ENCODE assay signal across 2 cellular contexts in the genomic region with DNA sequence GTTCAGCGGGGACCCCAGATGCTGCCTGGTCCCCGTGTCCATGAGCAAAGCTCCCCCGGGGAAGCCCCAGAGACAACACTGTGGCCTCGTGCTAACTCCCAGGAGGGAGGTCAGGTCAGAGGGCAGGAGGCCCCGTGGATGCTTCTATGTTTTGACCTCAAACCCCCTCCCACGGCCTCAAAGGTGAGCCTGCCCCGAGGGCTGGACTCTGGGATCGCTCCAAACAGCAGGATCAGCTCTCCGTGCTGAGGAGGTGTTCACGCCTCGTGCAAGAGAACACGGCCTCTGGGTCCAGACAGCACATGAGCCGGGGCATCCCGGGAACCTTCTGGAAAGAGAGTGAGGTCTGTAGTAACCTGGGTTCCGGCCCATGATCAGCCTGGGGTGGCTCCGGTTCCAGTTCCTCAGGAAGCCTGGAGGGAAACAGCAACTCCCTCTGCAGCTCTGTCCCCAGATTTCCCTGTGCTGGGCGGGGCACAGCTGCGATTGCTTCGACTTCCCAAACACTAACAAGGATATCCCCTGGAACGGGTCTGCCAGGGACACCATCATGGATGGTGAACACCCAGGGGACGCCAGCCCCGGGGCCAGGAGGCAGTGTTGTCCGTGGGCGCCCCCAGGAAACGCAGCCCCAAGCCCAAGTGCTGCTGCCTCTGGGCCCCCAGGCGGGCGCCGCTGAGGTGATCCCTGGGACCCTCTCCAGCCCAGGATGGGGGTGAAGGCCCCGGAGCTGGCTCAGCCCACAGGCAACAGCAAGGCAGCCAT.
TF ChIP-seq lines count a peak whose summit lies in the region.

No MANE protein-coding gene starts in this region.

TF ChIP-seq in GM23338, 12 proteins besides CTCF, POLR2A, EP300 and RAD21 (continues in another document):
- TF ChIP-seq JUNB (IDR thresholded peaks at IDR 0.05; ENCODE audit: unreplicated experiment) (no peak), CREB1 (CRISPR knock-in tag; IDR thresholded peaks at IDR 0.05; ENCODE audit: low read depth) (no peak), ZNF114 (CRISPR knock-in tag; IDR thresholded peaks at IDR 0.05) (no peak), POLR2AphosphoS5 (IDR thresholded peaks at IDR 0.05; ENCODE audit: low read depth) (no peak), EZH2 (IDR thresholded peaks at IDR 0.05; ENCODE audit: low read depth, unreplicated experiment) (no peak)
- TF ChIP-seq, protein P1, sequence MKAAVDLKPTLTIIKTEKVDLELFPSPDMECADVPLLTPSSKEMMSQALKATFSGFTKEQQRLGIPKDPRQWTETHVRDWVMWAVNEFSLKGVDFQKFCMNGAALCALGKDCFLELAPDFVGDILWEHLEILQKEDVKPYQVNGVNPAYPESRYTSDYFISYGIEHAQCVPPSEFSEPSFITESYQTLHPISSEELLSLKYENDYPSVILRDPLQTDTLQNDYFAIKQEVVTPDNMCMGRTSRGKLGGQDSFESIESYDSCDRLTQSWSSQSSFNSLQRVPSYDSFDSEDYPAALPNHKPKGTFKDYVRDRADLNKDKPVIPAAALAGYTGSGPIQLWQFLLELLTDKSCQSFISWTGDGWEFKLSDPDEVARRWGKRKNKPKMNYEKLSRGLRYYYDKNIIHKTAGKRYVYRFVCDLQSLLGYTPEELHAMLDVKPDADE (IDR thresholded peaks at IDR 0.05): no peak
- TF ChIP-seq, protein P2, sequence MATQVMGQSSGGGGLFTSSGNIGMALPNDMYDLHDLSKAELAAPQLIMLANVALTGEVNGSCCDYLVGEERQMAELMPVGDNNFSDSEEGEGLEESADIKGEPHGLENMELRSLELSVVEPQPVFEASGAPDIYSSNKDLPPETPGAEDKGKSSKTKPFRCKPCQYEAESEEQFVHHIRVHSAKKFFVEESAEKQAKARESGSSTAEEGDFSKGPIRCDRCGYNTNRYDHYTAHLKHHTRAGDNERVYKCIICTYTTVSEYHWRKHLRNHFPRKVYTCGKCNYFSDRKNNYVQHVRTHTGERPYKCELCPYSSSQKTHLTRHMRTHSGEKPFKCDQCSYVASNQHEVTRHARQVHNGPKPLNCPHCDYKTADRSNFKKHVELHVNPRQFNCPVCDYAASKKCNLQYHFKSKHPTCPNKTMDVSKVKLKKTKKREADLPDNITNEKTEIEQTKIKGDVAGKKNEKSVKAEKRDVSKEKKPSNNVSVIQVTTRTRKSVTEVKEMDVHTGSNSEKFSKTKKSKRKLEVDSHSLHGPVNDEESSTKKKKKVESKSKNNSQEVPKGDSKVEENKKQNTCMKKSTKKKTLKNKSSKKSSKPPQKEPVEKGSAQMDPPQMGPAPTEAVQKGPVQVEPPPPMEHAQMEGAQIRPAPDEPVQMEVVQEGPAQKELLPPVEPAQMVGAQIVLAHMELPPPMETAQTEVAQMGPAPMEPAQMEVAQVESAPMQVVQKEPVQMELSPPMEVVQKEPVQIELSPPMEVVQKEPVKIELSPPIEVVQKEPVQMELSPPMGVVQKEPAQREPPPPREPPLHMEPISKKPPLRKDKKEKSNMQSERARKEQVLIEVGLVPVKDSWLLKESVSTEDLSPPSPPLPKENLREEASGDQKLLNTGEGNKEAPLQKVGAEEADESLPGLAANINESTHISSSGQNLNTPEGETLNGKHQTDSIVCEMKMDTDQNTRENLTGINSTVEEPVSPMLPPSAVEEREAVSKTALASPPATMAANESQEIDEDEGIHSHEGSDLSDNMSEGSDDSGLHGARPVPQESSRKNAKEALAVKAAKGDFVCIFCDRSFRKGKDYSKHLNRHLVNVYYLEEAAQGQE (IDR thresholded peaks at IDR 0.05; ENCODE audit: unreplicated experiment): no peak
- TF ChIP-seq, protein P3, sequence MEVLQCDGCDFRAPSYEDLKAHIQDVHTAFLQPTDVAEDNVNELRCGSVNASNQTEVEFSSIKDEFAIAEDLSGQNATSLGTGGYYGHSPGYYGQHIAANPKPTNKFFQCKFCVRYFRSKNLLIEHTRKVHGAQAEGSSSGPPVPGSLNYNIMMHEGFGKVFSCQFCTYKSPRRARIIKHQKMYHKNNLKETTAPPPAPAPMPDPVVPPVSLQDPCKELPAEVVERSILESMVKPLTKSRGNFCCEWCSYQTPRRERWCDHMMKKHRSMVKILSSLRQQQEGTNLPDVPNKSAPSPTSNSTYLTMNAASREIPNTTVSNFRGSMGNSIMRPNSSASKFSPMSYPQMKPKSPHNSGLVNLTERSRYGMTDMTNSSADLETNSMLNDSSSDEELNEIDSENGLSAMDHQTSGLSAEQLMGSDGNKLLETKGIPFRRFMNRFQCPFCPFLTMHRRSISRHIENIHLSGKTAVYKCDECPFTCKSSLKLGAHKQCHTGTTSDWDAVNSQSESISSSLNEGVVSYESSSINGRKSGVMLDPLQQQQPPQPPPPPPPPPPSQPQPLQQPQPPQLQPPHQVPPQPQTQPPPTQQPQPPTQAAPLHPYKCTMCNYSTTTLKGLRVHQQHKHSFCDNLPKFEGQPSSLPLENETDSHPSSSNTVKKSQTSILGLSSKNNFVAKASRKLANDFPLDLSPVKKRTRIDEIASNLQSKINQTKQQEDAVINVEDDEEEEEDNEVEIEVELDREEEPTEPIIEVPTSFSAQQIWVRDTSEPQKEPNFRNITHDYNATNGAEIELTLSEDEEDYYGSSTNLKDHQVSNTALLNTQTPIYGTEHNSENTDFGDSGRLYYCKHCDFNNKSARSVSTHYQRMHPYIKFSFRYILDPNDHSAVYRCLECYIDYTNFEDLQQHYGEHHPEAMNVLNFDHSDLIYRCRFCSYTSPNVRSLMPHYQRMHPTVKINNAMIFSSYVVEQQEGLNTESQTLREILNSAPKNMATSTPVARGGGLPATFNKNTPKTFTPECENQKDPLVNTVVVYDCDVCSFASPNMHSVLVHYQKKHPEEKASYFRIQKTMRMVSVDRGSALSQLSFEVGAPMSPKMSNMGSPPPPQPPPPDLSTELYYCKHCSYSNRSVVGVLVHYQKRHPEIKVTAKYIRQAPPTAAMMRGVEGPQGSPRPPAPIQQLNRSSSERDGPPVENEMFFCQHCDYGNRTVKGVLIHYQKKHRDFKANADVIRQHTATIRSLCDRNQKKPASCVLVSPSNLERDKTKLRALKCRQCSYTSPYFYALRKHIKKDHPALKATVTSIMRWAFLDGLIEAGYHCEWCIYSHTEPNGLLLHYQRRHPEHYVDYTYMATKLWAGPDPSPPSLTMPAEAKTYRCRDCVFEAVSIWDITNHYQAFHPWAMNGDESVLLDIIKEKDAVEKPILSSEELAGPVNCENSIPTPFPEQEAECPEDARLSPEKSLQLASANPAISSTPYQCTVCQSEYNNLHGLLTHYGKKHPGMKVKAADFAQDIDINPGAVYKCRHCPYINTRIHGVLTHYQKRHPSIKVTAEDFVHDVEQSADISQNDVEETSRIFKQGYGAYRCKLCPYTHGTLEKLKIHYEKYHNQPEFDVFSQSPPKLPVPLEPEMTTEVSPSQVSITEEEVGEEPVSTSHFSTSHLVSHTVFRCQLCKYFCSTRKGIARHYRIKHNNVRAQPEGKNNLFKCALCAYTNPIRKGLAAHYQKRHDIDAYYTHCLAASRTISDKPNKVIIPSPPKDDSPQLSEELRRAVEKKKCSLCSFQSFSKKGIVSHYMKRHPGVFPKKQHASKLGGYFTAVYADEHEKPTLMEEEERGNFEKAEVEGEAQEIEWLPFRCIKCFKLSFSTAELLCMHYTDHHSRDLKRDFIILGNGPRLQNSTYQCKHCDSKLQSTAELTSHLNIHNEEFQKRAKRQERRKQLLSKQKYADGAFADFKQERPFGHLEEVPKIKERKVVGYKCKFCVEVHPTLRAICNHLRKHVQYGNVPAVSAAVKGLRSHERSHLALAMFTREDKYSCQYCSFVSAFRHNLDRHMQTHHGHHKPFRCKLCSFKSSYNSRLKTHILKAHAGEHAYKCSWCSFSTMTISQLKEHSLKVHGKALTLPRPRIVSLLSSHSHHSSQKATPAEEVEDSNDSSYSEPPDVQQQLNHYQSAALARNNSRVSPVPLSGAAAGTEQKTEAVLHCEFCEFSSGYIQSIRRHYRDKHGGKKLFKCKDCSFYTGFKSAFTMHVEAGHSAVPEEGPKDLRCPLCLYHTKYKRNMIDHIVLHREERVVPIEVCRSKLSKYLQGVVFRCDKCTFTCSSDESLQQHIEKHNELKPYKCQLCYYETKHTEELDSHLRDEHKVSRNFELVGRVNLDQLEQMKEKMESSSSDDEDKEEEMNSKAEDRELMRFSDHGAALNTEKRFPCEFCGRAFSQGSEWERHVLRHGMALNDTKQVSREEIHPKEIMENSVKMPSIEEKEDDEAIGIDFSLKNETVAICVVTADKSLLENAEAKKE (CRISPR knock-in tag; IDR thresholded peaks at IDR 0.05): no peak

TF ChIP-seq in HepG2, 621 proteins besides CTCF, POLR2A, EP300 and RAD21 (continues in another document):
- peak; percentile 36; the same call in 1 of the 2 replicates for TF ChIP-seq NR2C2 (CRISPR knock-in tag; IDR thresholded peaks at IDR 0.05; ENCODE audit: borderline replicate concordance)
- TF ChIP-seq ZNF589 (CRISPR knock-in tag; conservative IDR thresholded peaks at IDR 0.05): 0 out of 2 replicates have a peak, but pooled peaks have one; percentile 34
- TF ChIP-seq, protein P4, sequence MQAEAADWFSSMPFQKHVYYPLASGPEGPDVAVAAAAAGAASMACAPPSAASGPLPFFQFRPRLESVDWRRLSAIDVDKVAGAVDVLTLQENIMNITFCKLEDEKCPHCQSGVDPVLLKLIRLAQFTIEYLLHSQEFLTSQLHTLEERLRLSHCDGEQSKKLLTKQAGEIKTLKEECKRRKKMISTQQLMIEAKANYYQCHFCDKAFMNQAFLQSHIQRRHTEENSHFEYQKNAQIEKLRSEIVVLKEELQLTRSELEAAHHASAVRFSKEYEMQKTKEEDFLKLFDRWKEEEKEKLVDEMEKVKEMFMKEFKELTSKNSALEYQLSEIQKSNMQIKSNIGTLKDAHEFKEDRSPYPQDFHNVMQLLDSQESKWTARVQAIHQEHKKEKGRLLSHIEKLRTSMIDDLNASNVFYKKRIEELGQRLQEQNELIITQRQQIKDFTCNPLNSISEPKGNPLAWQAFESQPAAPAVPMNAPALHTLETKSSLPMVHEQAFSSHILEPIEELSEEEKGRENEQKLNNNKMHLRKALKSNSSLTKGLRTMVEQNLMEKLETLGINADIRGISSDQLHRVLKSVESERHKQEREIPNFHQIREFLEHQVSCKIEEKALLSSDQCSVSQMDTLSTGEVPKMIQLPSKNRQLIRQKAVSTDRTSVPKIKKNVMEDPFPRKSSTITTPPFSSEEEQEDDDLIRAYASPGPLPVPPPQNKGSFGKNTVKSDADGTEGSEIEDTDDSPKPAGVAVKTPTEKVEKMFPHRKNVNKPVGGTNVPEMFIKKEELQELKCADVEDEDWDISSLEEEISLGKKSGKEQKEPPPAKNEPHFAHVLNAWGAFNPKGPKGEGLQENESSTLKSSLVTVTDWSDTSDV (CRISPR knock-in tag; IDR thresholded peaks at IDR 0.05): 0 out of 2 replicates have a peak, but pooled peaks have one; percentile 7
- no peak for TF ChIP-seq ZFAT (CRISPR knock-in tag; conservative IDR thresholded peaks at IDR 0.05)
- 0 out of 2 replicates have a peak, but pooled peaks have one; percentile 42 for TF ChIP-seq HES4 (CRISPR knock-in tag; IDR thresholded peaks at IDR 0.05; ENCODE audit: borderline replicate concordance)
- TF ChIP-seq HOXA7 (CRISPR knock-in tag; IDR thresholded peaks at IDR 0.05): 0 out of 2 replicates have a peak, but pooled peaks have one; percentile 38
- TF ChIP-seq SYNCRIP (IDR thresholded peaks at IDR 0.05; ENCODE audit: insufficient read depth, low read depth, low read length): no peak
- no peak for TF ChIP-seq U2AF2 (IDR thresholded peaks at IDR 0.05; ENCODE audit: low read depth, low read length)
- TF ChIP-seq, protein P5, sequence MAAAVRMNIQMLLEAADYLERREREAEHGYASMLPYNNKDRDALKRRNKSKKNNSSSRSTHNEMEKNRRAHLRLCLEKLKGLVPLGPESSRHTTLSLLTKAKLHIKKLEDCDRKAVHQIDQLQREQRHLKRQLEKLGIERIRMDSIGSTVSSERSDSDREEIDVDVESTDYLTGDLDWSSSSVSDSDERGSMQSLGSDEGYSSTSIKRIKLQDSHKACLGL (CRISPR knock-in tag; IDR thresholded peaks at IDR 0.05): 0 out of 2 replicates have a peak, but pooled peaks have one; percentile 20
- peak; percentile 59 for TF ChIP-seq NR2F6 (IDR thresholded peaks at IDR 0.05)
- no peak; the same call in 1 of the 2 replicates for TF ChIP-seq NR2F6 (CRISPR knock-in tag; IDR thresholded peaks at IDR 0.05)
- no peak for TF ChIP-seq SETDB1 (CRISPR knock-in tag; IDR thresholded peaks at IDR 0.05; ENCODE audit: borderline replicate concordance)
- 0 out of 2 replicates have a peak, but pooled peaks have one; percentile 39 for TF ChIP-seq SAFB2 (CRISPR knock-in tag; IDR thresholded peaks at IDR 0.05; ENCODE audit: borderline replicate concordance, low read depth)
- peak; percentile 66; the same call in 1 of the 2 replicates for TF ChIP-seq ZNF430 (CRISPR knock-in tag; IDR thresholded peaks at IDR 0.05)
- 0 out of 2 replicates have a peak, but pooled peaks have one; percentile 20 for TF ChIP-seq REL (CRISPR knock-in tag; conservative IDR thresholded peaks at IDR 0.05)
- TF ChIP-seq ZNF547 (CRISPR knock-in tag; IDR thresholded peaks at IDR 0.05): peak; percentile 63; the same call in 1 of the 2 replicates
- peak; percentile 15; the same call in 1 of the 2 replicates for TF ChIP-seq ZNF451 (CRISPR knock-in tag; IDR thresholded peaks at IDR 0.05)
- TF ChIP-seq, protein P6, sequence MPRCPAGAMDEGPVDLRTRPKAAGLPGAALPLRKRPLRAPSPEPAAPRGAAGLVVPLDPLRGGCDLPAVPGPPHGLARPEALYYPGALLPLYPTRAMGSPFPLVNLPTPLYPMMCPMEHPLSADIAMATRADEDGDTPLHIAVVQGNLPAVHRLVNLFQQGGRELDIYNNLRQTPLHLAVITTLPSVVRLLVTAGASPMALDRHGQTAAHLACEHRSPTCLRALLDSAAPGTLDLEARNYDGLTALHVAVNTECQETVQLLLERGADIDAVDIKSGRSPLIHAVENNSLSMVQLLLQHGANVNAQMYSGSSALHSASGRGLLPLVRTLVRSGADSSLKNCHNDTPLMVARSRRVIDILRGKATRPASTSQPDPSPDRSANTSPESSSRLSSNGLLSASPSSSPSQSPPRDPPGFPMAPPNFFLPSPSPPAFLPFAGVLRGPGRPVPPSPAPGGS (CRISPR knock-in tag; IDR thresholded peaks at IDR 0.05): 0 out of 2 replicates have a peak, but pooled peaks have one; percentile 59
- 0 out of 2 replicates have a peak, but pooled peaks have one; percentile 26 for TF ChIP-seq SMAD1 (CRISPR knock-in tag; IDR thresholded peaks at IDR 0.05; ENCODE audit: borderline replicate concordance, low read depth)
- peak; percentile 58; the same call in 1 of the 2 replicates for TF ChIP-seq ZBTB7B (CRISPR knock-in tag; IDR thresholded peaks at IDR 0.05)
- TF ChIP-seq ZNF552 (CRISPR knock-in tag; IDR thresholded peaks at IDR 0.05; ENCODE audit: borderline replicate concordance): 0 out of 2 replicates have a peak, but pooled peaks have one; percentile 44
- TF ChIP-seq NR2F2 (IDR thresholded peaks at IDR 0.05; ENCODE audit: borderline replicate concordance, low read depth): no peak; the same call in 1 of the 2 replicates
- 0 out of 2 replicates have a peak, but pooled peaks have one; percentile 41 for TF ChIP-seq ZNF253 (CRISPR knock-in tag; IDR thresholded peaks at IDR 0.05; ENCODE audit: borderline replicate concordance)
- TF ChIP-seq GFI1 (CRISPR knock-in tag; IDR thresholded peaks at IDR 0.05; ENCODE audit: borderline replicate concordance): peak; percentile 48; the same call in 1 of the 2 replicates
- 0 out of 2 replicates have a peak, but pooled peaks have one; percentile 35 for TF ChIP-seq WIZ (CRISPR knock-in tag; IDR thresholded peaks at IDR 0.05)
- TF ChIP-seq ZNF20 (CRISPR knock-in tag; IDR thresholded peaks at IDR 0.05): no peak
- TF ChIP-seq KDM2A (CRISPR knock-in tag; IDR thresholded peaks at IDR 0.05; ENCODE audit: borderline replicate concordance, low read depth): no peak
